25 cellular contexts compared by ENCODE assay signal in genomic region chr6:46605091-46605797, GRCh38. TPM values are rescaled to one million over a fixed set of nuclear protein-coding genes. Genes with fewer than 3 reads are reported as not detected.
A peak's percentile ranks its signal among the peaks of the same experiment; 100 is the strongest.
DNase-seq lines count a peak whose midpoint lies in the region; ATAC-seq and TF ChIP-seq lines count a peak whose summit lies in the region.
"Had no signal": no experiment of that assay in that cellular context is flagged by ENCODE, and none has a peak within 500 bp of the region (broad histone marks: within the 10 kb centered on the region; RNA-seq: fewer than 3 reads in every experiment).

No MANE protein-coding gene starts in this region.

- no peaks in the 10 kb centered on the region for H3K9me3 Mint-ChIP-seq in activated T-cell treated with anti-CD3 and anti-CD28 coated beads, Interleukin-2, amount 50 U/mL, for 4 hours
- H3K9me3 Mint-ChIP-seq: activated CD4-positive, alpha-beta memory T cell treated with anti-CD3 and anti-CD28 coated beads, Interleukin-2, amount 10 ng/mL, durations not matched to agents 7 days and 5 days had no signal

- TF ChIP-seq CTCF in GM10248 (IDR thresholded peaks at IDR 0.05; ENCODE audit: control extremely low read depth, extremely low read depth, low read depth, missing control alignments): no peak

- peak; percentile 75 for ATAC-seq in GM18867 (IDR thresholded peaks at IDR 0.05; ENCODE audit: unreplicated experiment)
- ATAC-seq in GM21619 (IDR thresholded peaks at IDR 0.05; ENCODE audit: unreplicated experiment): peak; percentile 69
- peak; percentile 82 for ATAC-seq in HG03432 (IDR thresholded peaks at IDR 0.05; ENCODE audit: unreplicated experiment)
- no peak for ATAC-seq in activated T-cell treated with anti-CD3 and anti-CD28 coated beads, Interleukin-2, amount 50 U/mL, for 4 hours
- no peak for ATAC-seq in HG03378 (IDR thresholded peaks at IDR 0.05; ENCODE audit: unreplicated experiment)
- ATAC-seq: activated CD4-positive, CD25-positive, alpha-beta regulatory T cell treated with anti-CD3 and anti-CD28 coated beads, Interleukin-2, amount 50 U/mL, for 24 hours; gastroesophageal sphincter; PC-3 had no signal

- CTCF ChIA-PET in GM10248 (lab: Yijun Ruan, JAX): interaction anchor here (1.1 to 1.3 kb wide), 2 partner anchors 20 to 515 kb away, joined by 3 read pairs; no protein-coding TSS in a partner anchor

- peaks cover 9% of the 10 kb centered on the region for H3K27me3 Mint-ChIP-seq in activated T-cell treated with anti-CD3 and anti-CD28 coated beads, Interleukin-2, amount 50 U/mL, for 4 hours (ENCODE audit: low read depth)
- H3K27me3 Mint-ChIP-seq: progenitor cell of endocrine pancreas had no signal

- no peaks in the 10 kb centered on the region for H3K4me1 Mint-ChIP-seq in activated T-cell treated with anti-CD3 and anti-CD28 coated beads, Interleukin-2, amount 50 U/mL, for 4 hours (ENCODE audit: low read depth)
- H3K4me1 Mint-ChIP-seq: endodermal cell had no signal

- DNase-seq in GM10248 (ENCODE audit: extremely low spot score) (peak; percentile 13), HPDE6-E6E7 (ENCODE audit: extremely low spot score) (no peak), SIG-M5 (lab: John Stamatoyannopoulos, UW) (no peak)
- DNase-seq in activated T-cell treated with anti-CD3 and anti-CD28 coated beads, Interleukin-2, amount 50 U/mL, for 4 hours: no peak
- DNase-seq: activated CD4-positive, alpha-beta memory T cell treated with anti-CD3 and anti-CD28 coated beads, Interleukin-2, amount 10 ng/mL, durations not matched to agents 7 days and 5 days; activated naive CD4-positive, alpha-beta T cell; activated T-cell treated with anti-CD3 and anti-CD28 coated beads for 4 hours; amniotic stem cell; COR-L47; DMS79 treated with DMSO at 0.1 percent for 48 hours; endodermal cell; NCI-H187; NCI-H2227 treated with DMSO at 0.1 percent for 48 hours; PC-3; Right ventricle myocardium superior; substantia nigra; SW 1271 had no signal

- POLR2A ChIA-PET in GM10248 (lab: Yijun Ruan, JAX): no interaction called here

- H3K4me3 Mint-ChIP-seq in activated T-cell treated with anti-CD3 and anti-CD28 coated beads, Interleukin-2, amount 50 U/mL, for 4 hours: no peak overlapping the region
- H3K4me3 Mint-ChIP-seq: activated CD4-positive, alpha-beta memory T cell treated with anti-CD3 and anti-CD28 coated beads, Interleukin-2, amount 10 ng/mL, durations not matched to agents 7 days and 5 days; endodermal cell had no signal

- no peaks in the 10 kb centered on the region for H3K36me3 Mint-ChIP-seq in activated T-cell treated with anti-CD3 and anti-CD28 coated beads, Interleukin-2, amount 50 U/mL, for 4 hours (ENCODE audit: insufficient read depth)

RNA-seq across cellular contexts. Expression of gene CYP39A1, which starts 47.4 kb away (rescaled TPM):
- not detected for total RNA-seq in activated T-cell treated with anti-CD3 and anti-CD28 coated beads, Interleukin-2, amount 50 U/mL, for 4 hours
- total RNA-seq: A673; activated CD4-positive, alpha-beta memory T cell treated with anti-CD3 and anti-CD28 coated beads, Interleukin-2, amount 10 ng/mL, durations not matched to agents 7 days and 5 days had no signal

RNA-seq across cellular contexts. Expression of gene SLC25A27, which starts 47.5 kb away (rescaled TPM):
- total RNA-seq in activated T-cell treated with anti-CD3 and anti-CD28 coated beads, Interleukin-2, amount 50 U/mL, for 4 hours: under 1 TPM in 2 of 3 donors, not detected in 1; 0.30 to 0.35 TPM
- total RNA-seq: activated CD4-positive, alpha-beta memory T cell treated with anti-CD3 and anti-CD28 coated beads, Interleukin-2, amount 10 ng/mL, durations not matched to agents 7 days and 5 days had no signal

Comparison
In these comparisons a context has a peak if more than half of its experiments do, and no peak if none do; other contexts are left out.
1. ATAC-seq: peak in GM18867 (single experiment), GM21619 (single experiment) and HG03432 (single experiment); none in activated T-cell treated with anti-CD3 and anti-CD28 coated beads, Interleukin-2, amount 50 U/mL, for 4 hours (0 of 2) and HG03378 (single experiment).